ENCODE assay signal across 15 cellular contexts in the genomic region with DNA sequence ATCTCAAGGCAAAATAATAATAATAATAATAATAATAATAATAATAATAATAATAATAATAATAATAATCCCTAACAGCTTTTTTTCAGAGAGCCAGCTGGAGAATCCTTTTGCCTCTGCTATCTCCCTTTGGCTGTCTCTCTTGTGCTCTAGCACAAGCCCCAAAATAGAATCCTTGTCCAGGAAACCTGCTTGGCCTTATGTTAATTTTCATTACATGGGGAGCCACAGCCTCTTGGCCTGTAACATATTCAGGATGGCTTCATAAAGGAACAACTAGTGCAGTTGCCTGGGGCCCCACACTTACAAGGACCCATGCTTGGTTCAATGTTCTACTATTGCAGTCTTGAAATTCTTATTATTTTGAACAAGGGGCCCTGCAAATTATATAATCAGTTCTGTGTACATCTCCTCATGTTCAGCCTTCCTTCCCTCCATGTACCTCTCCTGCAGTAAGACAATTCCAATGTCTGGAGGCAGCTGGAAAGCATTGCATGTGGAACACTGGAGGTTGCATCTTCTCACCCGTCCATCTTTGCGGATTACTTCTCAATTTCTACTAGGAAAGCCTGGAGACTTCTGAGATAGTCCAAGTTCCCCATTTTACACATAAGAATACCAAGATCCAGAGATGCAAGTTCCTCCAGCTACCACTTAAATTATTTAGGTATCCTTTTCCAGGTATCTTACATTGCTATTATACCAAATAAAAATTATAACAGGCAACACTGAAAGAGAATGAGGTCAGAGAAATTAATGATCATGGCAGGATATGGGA.
"Had no signal": no experiment of that assay in that cellular context is flagged by ENCODE, and none has a peak within 500 bp of the region (broad histone marks: within the 10 kb centered on the region; RNA-seq: fewer than 3 reads in every experiment).

No MANE protein-coding gene starts in this region.

- H3K9me3 ChIP-seq: ovary, sigmoid colon, spleen, upper lobe of left lung had no signal

- H3K4me3 Mint-ChIP-seq: activated CD4-positive, alpha-beta memory T cell treated with anti-CD3 and anti-CD28 coated beads for 36 hours; activated CD4-positive, alpha-beta T cell treated with anti-CD3 and anti-CD28 coated beads for 36 hours; activated CD8-positive, alpha-beta memory T cell treated with anti-CD3 and anti-CD28 coated beads, Interleukin-2, amount 10 ng/mL, durations not matched to agents 7 days and 5 days; activated naive CD4-positive, alpha-beta T cell treated with anti-CD3 and anti-CD28 coated beads for 36 hours; nephron progenitor cell; stimulated activated naive CD8-positive, alpha-beta T cell treated with anti-CD3 and anti-CD28 coated beads, Interleukin-15, Interleukin-2, amounts not matched to agents 100 ng/mL and 50 ng/mL, for 24 hours had no signal

- H3K27me3 Mint-ChIP-seq: activated CD4-positive, alpha-beta memory T cell treated with anti-CD3 and anti-CD28 coated beads for 36 hours; activated CD4-positive, alpha-beta T cell treated with anti-CD3 and anti-CD28 coated beads for 36 hours; activated CD8-positive, alpha-beta memory T cell treated with anti-CD3 and anti-CD28 coated beads, Interleukin-2, amount 10 ng/mL, durations not matched to agents 7 days and 5 days; stimulated activated naive CD8-positive, alpha-beta T cell treated with anti-CD3 and anti-CD28 coated beads, Interleukin-15, Interleukin-2, amounts not matched to agents 100 ng/mL and 50 ng/mL, for 24 hours had no signal

- H3K36me3 Mint-ChIP-seq: activated CD4-positive, alpha-beta memory T cell treated with anti-CD3 and anti-CD28 coated beads for 36 hours; activated CD8-positive, alpha-beta memory T cell treated with anti-CD3 and anti-CD28 coated beads, Interleukin-2, amount 10 ng/mL, durations not matched to agents 7 days and 5 days had no signal

- ATAC-seq: activated CD4-positive, alpha-beta T cell treated with anti-CD3 and anti-CD28 coated beads for 36 hours; activated CD8-positive, alpha-beta memory T cell treated with anti-CD3 and anti-CD28 coated beads, Interleukin-2, amount 10 ng/mL, durations not matched to agents 7 days and 5 days; left colon had no signal

- H3K27ac Mint-ChIP-seq: activated CD4-positive, alpha-beta memory T cell treated with anti-CD3 and anti-CD28 coated beads for 36 hours; activated CD4-positive, alpha-beta T cell treated with anti-CD3 and anti-CD28 coated beads for 36 hours; activated CD8-positive, alpha-beta memory T cell treated with anti-CD3 and anti-CD28 coated beads, Interleukin-2, amount 10 ng/mL, durations not matched to agents 7 days and 5 days; activated naive CD4-positive, alpha-beta T cell treated with anti-CD3 and anti-CD28 coated beads for 36 hours; activated T-helper 2 cell treated with anti-CD3 and anti-CD28 coated beads, Interferon-gamma antibody, Interleukin-2, Interleukin-4, amounts not matched to agents 10 μg/mL and 5 μg/mL and 100 μg/mL, durations not matched to agents 14 hours and 24 hours and 36 hours; nephron progenitor cell; stimulated activated naive CD8-positive, alpha-beta T cell treated with anti-CD3 and anti-CD28 coated beads, Interleukin-15, Interleukin-2, amounts not matched to agents 100 ng/mL and 50 ng/mL, for 24 hours had no signal

- H3K9me3 Mint-ChIP-seq: activated CD4-positive, alpha-beta memory T cell treated with anti-CD3 and anti-CD28 coated beads for 36 hours; activated naive CD4-positive, alpha-beta T cell treated with anti-CD3 and anti-CD28 coated beads for 36 hours; activated T-helper 2 cell treated with anti-CD3 and anti-CD28 coated beads, Interferon-gamma antibody, Interleukin-2, Interleukin-4, amounts not matched to agents 10 μg/mL and 5 μg/mL and 100 μg/mL, durations not matched to agents 14 hours and 24 hours and 36 hours; nephron progenitor cell; stimulated activated naive CD8-positive, alpha-beta T cell treated with anti-CD3 and anti-CD28 coated beads, Interleukin-15, Interleukin-2, amounts not matched to agents 100 ng/mL and 50 ng/mL, for 24 hours had no signal

- H3K36me3 ChIP-seq: ovary, sigmoid colon, spleen, upper lobe of left lung had no signal

- DNase-seq: activated CD4-positive, alpha-beta memory T cell treated with anti-CD3 and anti-CD28 coated beads for 36 hours; activated CD4-positive, alpha-beta T cell treated with anti-CD3 and anti-CD28 coated beads for 36 hours; activated CD8-positive, alpha-beta memory T cell treated with anti-CD3 and anti-CD28 coated beads, Interleukin-2, amount 10 ng/mL, durations not matched to agents 7 days and 5 days; activated naive CD4-positive, alpha-beta T cell treated with anti-CD3 and anti-CD28 coated beads for 36 hours; activated T-cell treated with anti-CD3 and anti-CD28 coated beads, Interleukin-2, amount 50 U/mL, for 1 hour; left colon; mammary epithelial cell; nephron progenitor cell; ovary; sigmoid colon; spleen; T-helper 9 cell; upper lobe of left lung had no signal

- H3K4me3 ChIP-seq: ovary, sigmoid colon, spleen, upper lobe of left lung had no signal

- H3K27me3 ChIP-seq: ovary, sigmoid colon, spleen, upper lobe of left lung had no signal

- H3K4me1 Mint-ChIP-seq: nephron progenitor cell had no signal
